20 cellular contexts compared by ENCODE assay signal in genomic region chr18:47644896-47645295, GRCh38.
"Had no signal": no experiment of that assay in that cellular context is flagged by ENCODE, and none has a peak within 500 bp of the region (broad histone marks: within the 10 kb centered on the region; RNA-seq: fewer than 3 reads in every experiment).

No MANE protein-coding gene starts in this region.

- ATAC-seq: Panc1, PC-3 had no signal

- H3K9me3 ChIP-seq: SK-N-SH had no signal

- H3K27ac ChIP-seq: RWPE1 had no signal

- DNase-seq: KBM-7, MV-4-11, NCI-H1048, NCI-H1105, NCI-H1436 treated with DMSO at 0.1 percent for 48 hours, NCI-H1694, NCI-H187 treated with DMSO at 0.1 percent for 48 hours, NCI-H2029 treated with DMSO at 0.1 percent for 48 hours, NCI-H2171, NCI-H226, NCI-H446 treated with DMSO at 0.1 percent for 48 hours, NCI-H510A treated with DMSO at 0.1 percent for 48 hours, NCI-H526, NCI-H774, PC-3, SHP77, SK-N-SH, SW 1271 had no signal

- H3K9ac ChIP-seq: SK-N-SH had no signal

- H3K4me2 ChIP-seq: SK-N-SH had no signal
